ENCODE assay signal across 1 cellular context in the genomic region with DNA sequence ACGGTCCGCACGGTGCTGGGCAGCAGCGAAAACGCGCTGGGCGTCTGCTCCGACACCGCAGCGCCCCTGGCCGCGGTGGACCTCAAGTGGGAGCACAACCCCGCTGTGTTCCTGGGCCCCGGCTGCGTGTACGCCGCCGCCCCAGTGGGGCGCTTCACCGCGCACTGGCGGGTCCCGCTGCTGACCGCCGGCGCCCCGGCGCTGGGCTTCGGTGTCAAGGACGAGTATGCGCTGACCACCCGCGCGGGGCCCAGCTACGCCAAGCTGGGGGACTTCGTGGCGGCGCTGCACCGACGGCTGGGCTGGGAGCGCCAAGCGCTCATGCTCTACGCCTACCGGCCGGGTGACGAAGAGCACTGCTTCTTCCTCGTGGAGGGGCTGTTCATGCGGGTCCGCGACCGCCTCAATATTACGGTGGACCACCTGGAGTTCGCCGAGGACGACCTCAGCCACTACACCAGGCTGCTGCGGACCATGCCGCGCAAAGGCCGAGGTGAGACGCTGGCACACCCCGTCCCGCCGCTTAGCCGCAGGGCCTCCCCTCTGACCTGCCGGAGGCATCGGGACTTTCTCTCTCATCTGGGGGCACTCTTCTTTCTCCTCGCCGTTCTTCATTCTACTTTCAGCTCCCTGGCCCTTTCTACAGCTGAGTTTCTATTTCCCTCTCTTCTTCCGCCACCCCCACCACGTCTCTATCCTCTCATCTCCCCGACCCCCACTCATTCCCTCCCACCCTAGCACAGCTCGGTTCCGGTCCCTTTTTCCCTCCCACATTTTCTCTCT.
TF ChIP-seq lines count a peak whose summit lies in the region.

No MANE protein-coding gene starts in this region.

TF ChIP-seq in SK-N-SH, 30 proteins besides CTCF, POLR2A, EP300 and RAD21 (continued from another document):
- TF ChIP-seq, protein P1, sequence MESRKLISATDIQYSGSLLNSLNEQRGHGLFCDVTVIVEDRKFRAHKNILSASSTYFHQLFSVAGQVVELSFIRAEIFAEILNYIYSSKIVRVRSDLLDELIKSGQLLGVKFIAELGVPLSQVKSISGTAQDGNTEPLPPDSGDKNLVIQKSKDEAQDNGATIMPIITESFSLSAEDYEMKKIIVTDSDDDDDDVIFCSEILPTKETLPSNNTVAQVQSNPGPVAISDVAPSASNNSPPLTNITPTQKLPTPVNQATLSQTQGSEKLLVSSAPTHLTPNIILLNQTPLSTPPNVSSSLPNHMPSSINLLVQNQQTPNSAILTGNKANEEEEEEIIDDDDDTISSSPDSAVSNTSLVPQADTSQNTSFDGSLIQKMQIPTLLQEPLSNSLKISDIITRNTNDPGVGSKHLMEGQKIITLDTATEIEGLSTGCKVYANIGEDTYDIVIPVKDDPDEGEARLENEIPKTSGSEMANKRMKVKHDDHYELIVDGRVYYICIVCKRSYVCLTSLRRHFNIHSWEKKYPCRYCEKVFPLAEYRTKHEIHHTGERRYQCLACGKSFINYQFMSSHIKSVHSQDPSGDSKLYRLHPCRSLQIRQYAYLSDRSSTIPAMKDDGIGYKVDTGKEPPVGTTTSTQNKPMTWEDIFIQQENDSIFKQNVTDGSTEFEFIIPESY (IDR thresholded peaks at IDR 0.05; ENCODE audit: borderline replicate concordance, low read depth) = no peak
- TF ChIP-seq MEF2A (IDR thresholded peaks at IDR 0.05; ENCODE audit: borderline replicate concordance, low read depth) (no peak), CHD2 (IDR thresholded peaks at IDR 0.05; ENCODE audit: low read length, partially characterized antibody) (no peak), FOXJ3 (CRISPR knock-in tag; IDR thresholded peaks at IDR 0.05) (no peak), RCOR1 (IDR thresholded peaks at IDR 0.05; ENCODE audit: low read length) (no peak)
- TF ChIP-seq, protein P2, sequence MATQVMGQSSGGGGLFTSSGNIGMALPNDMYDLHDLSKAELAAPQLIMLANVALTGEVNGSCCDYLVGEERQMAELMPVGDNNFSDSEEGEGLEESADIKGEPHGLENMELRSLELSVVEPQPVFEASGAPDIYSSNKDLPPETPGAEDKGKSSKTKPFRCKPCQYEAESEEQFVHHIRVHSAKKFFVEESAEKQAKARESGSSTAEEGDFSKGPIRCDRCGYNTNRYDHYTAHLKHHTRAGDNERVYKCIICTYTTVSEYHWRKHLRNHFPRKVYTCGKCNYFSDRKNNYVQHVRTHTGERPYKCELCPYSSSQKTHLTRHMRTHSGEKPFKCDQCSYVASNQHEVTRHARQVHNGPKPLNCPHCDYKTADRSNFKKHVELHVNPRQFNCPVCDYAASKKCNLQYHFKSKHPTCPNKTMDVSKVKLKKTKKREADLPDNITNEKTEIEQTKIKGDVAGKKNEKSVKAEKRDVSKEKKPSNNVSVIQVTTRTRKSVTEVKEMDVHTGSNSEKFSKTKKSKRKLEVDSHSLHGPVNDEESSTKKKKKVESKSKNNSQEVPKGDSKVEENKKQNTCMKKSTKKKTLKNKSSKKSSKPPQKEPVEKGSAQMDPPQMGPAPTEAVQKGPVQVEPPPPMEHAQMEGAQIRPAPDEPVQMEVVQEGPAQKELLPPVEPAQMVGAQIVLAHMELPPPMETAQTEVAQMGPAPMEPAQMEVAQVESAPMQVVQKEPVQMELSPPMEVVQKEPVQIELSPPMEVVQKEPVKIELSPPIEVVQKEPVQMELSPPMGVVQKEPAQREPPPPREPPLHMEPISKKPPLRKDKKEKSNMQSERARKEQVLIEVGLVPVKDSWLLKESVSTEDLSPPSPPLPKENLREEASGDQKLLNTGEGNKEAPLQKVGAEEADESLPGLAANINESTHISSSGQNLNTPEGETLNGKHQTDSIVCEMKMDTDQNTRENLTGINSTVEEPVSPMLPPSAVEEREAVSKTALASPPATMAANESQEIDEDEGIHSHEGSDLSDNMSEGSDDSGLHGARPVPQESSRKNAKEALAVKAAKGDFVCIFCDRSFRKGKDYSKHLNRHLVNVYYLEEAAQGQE (IDR thresholded peaks at IDR 0.05; ENCODE audit: low read depth, low read length) = no peak
- TF ChIP-seq, protein P3, sequence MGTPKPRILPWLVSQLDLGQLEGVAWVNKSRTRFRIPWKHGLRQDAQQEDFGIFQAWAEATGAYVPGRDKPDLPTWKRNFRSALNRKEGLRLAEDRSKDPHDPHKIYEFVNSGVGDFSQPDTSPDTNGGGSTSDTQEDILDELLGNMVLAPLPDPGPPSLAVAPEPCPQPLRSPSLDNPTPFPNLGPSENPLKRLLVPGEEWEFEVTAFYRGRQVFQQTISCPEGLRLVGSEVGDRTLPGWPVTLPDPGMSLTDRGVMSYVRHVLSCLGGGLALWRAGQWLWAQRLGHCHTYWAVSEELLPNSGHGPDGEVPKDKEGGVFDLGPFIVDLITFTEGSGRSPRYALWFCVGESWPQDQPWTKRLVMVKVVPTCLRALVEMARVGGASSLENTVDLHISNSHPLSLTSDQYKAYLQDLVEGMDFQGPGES (IDR thresholded peaks at IDR 0.05; ENCODE audit: low read depth, low read length) = no peak
- TF ChIP-seq, protein P4, sequence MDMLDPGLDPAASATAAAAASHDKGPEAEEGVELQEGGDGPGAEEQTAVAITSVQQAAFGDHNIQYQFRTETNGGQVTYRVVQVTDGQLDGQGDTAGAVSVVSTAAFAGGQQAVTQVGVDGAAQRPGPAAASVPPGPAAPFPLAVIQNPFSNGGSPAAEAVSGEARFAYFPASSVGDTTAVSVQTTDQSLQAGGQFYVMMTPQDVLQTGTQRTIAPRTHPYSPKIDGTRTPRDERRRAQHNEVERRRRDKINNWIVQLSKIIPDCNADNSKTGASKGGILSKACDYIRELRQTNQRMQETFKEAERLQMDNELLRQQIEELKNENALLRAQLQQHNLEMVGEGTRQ (IDR thresholded peaks at IDR 0.05; ENCODE audit: borderline replicate concordance, low read depth, low read length) = no peak
